In the genomic region with DNA sequence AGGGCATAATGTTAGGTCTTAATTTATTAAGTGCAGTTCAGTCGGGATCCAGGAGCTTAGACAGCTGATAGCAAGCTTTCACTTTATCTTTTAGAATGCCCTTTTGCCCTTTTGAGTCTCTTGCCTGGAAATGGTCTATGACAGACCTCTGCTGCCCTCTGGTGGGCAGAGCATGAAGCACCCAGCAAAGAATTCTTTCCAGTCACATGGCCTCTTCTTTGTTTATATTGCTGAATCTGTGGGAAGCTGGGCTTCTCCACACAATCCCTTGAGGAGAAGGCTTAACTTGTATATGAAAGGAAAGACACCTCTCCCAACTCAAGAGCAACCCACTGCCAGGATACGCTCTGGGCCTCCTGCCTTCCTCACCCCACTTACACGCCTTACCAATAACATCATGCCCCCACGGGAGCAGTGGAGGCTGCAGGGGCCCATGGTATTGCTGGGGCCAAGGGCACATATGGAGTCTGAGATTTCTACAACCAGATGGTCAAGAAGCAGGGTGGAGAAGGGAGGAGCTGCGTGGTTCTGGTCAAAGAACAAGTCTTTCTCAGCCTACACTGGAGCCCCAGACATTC, we compare ENCODE assay signal across 8 cellular contexts.
DNase-seq lines count a peak whose midpoint lies in the region; ATAC-seq lines count a peak whose summit lies in the region.

No MANE protein-coding gene starts in this region.

- H3K4me1 Mint-ChIP-seq in memory B cell: peaks cover 6% of the 10 kb centered on the region

- no peaks in the 10 kb centered on the region for H3K9me3 Mint-ChIP-seq in memory B cell

- H3K36me3 Mint-ChIP-seq in memory B cell: no peaks in the 10 kb centered on the region

- peak; percentile 50 for ATAC-seq in HG03354 (IDR thresholded peaks at IDR 0.05; ENCODE audit: poor library complexity, severe bottlenecking, unreplicated experiment)
- peak; percentile 88 for ATAC-seq in memory B cell (ENCODE audit: low read depth)

- H3K4me3 Mint-ChIP-seq in memory B cell: no peak overlapping the region

- peak; percentile 89 for DNase-seq in CD1c-positive myeloid dendritic cell (ENCODE audit: extremely low spot score)
- DNase-seq in NCI-H748 treated with DMSO at 0.1 percent for 48 hours (lab: John Stamatoyannopoulos, UW): peak; percentile 27
- peak; percentile 82 to 86 for DNase-seq in activated CD4-positive, alpha-beta T cell treated with anti-CD3 and anti-CD28 coated beads, Interleukin-2, amount 50 U/mL, for 48 hours
- DNase-seq in effector CD8-positive, alpha-beta T cell (lab: John Stamatoyannopoulos, UW): peak; percentile 66
- peak; percentile 84 to 85 for DNase-seq in memory B cell (ENCODE audit: low spot score in 2 of 2)
- peak; percentile 60 for DNase-seq in stimulated activated CD8-positive, alpha-beta memory T cell treated with anti-CD3 and anti-CD28 coated beads, Interleukin-12 subunit alpha, Interleukin-12 subunit beta, amount 100 ng/mL, for 1 hour (ENCODE audit: low read depth)
- DNase-seq in cortex of kidney (lab: John Stamatoyannopoulos, UW): no peak

- H3K27me3 Mint-ChIP-seq in memory B cell: peaks cover 14% of the 10 kb centered on the region

- no peak overlapping the region for H3K27ac Mint-ChIP-seq in memory B cell
